In genomic region chr17:68196394-68197090, GRCh38 we compare ENCODE assay signal across 10 cellular contexts. TPM values are rescaled to one million over a fixed set of nuclear protein-coding genes. Genes with fewer than 3 reads are reported as not detected.
DNase-seq lines count a peak whose midpoint lies in the region; ATAC-seq and TF ChIP-seq lines count a peak whose summit lies in the region.
"Had no signal": no experiment of that assay in that cellular context is flagged by ENCODE, and none has a peak within 500 bp of the region (broad histone marks: within the 10 kb centered on the region; RNA-seq: fewer than 3 reads in every experiment).

No MANE protein-coding gene starts in this region.

- no peak for TF ChIP-seq CTCF in activated CD8-positive, alpha-beta T cell treated with anti-CD3 and anti-CD28 coated beads for 36 hours (IDR thresholded peaks at IDR 0.05)

- POLR2A ChIA-PET in activated CD8-positive, alpha-beta T cell treated with anti-CD3 and anti-CD28 coated beads for 36 hours (lab: Charles Lee): interaction anchor here (1.2 to 7.1 kb wide), 3 partner anchors 9 to 261 kb away, joined by 5 to 77 read pairs (median 5); partner anchors contain the start of gene WIPI1

- no peaks in the 10 kb centered on the region for H3K36me3 ChIP-seq in iPS-15b (ENCODE audit: control insufficient read depth, insufficient read depth, low read length)

- intact Hi-C loops in activated CD8-positive, alpha-beta T cell treated with anti-CD3 and anti-CD28 coated beads for 36 hours (cut with micrococcal nuclease): no loop called here

- peak overlapping the region; percentile 64 for H3K4me3 Mint-ChIP-seq in activated CD8-positive, alpha-beta T cell treated with anti-CD3 and anti-CD28 coated beads for 36 hours
- H3K4me3 Mint-ChIP-seq in stimulated activated naive B cell treated with anti-CD40 and anti-IgM and Interleukin-4, amounts not matched to agents 10 μg/mL and 1 μg/mL and 100 μg/mL, for 72 hours: peak overlapping the region; percentile 86 to 88

- H3K4me1 ChIP-seq in iPS-15b (ENCODE audit: control insufficient read depth, insufficient read depth, low read length): peaks cover 9% of the 10 kb centered on the region

- ATAC-seq in activated CD8-positive, alpha-beta T cell treated with anti-CD3 and anti-CD28 coated beads for 36 hours: no peak
- peak in 1 of 2 donors; percentile 2 for ATAC-seq in stimulated activated naive B cell treated with anti-CD40 and anti-IgM and Interleukin-4, amounts not matched to agents 10 μg/mL and 1 μg/mL and 100 μg/mL, for 72 hours (replicated peaks)

- H3K9me3 Mint-ChIP-seq in activated CD8-positive, alpha-beta T cell treated with anti-CD3 and anti-CD28 coated beads for 36 hours: no peaks in the 10 kb centered on the region
- H3K9me3 Mint-ChIP-seq in stimulated activated naive B cell treated with anti-CD40 and anti-IgM and Interleukin-4, amounts not matched to agents 10 μg/mL and 1 μg/mL and 100 μg/mL, for 72 hours: no peaks in the 10 kb centered on the region

- peaks cover 39% of the 10 kb centered on the region for H3K4me1 Mint-ChIP-seq in activated CD8-positive, alpha-beta T cell treated with anti-CD3 and anti-CD28 coated beads for 36 hours (ENCODE audit: low read depth)
- peaks cover 22 to 41% of the 10 kb centered on the region in 2 donors for H3K4me1 Mint-ChIP-seq in stimulated activated naive B cell treated with anti-CD40 and anti-IgM and Interleukin-4, amounts not matched to agents 10 μg/mL and 1 μg/mL and 100 μg/mL, for 72 hours

- peak; percentile 50 for DNase-seq in DMS53 (lab: John Stamatoyannopoulos, UW)
- no peak for DNase-seq in DMS53 treated with DMSO at 0.1 percent for 48 hours (lab: John Stamatoyannopoulos, UW; ENCODE audit: unreplicated experiment)
- no peak for DNase-seq in activated CD8-positive, alpha-beta T cell treated with anti-CD3 and anti-CD28 coated beads for 36 hours
- DNase-seq in stimulated activated naive B cell treated with anti-CD40 and anti-IgM and Interleukin-4, amounts not matched to agents 10 μg/mL and 1 μg/mL and 100 μg/mL, for 72 hours: no peak
- DNase-seq in SKM-1 (lab: John Stamatoyannopoulos, UW; ENCODE audit: unreplicated experiment): no peak
- DNase-seq in NOMO-1 treated with DMSO at 0.1 percent for 48 hours (lab: John Stamatoyannopoulos, UW; ENCODE audit: unreplicated experiment): no peak
- DNase-seq in medulla oblongata (ENCODE audit: extremely low spot score): no peak
- DNase-seq: NCI-H524 treated with DMSO at 0.1 percent for 48 hours, occipital lobe had no signal

- peak overlapping the region; percentile 53 for H3K4me3 ChIP-seq in iPS-15b (ENCODE audit: low read depth, low read length)

- CTCF ChIA-PET in activated CD8-positive, alpha-beta T cell treated with anti-CD3 and anti-CD28 coated beads for 36 hours (lab: Charles Lee): interaction anchor here (0.8 to 5.3 kb wide), 3 partner anchors 8 to 24 kb away, joined by 3 to 60 read pairs (median 5); no protein-coding TSS in a partner anchor

- H3K9ac ChIP-seq in iPS-15b (ENCODE audit: low read depth, low read length): no peak overlapping the region

- H3K27ac Mint-ChIP-seq in activated CD8-positive, alpha-beta T cell treated with anti-CD3 and anti-CD28 coated beads for 36 hours: no peak overlapping the region
- peak overlapping the region; percentile 67 for H3K27ac Mint-ChIP-seq in stimulated activated naive B cell treated with anti-CD40 and anti-IgM and Interleukin-4, amounts not matched to agents 10 μg/mL and 1 μg/mL and 100 μg/mL, for 72 hours

- peaks cover 75% of the 10 kb centered on the region for H3K27me3 ChIP-seq in iPS-15b (ENCODE audit: control insufficient read depth, insufficient read depth, low read length)

- H3K27me3 Mint-ChIP-seq in activated CD8-positive, alpha-beta T cell treated with anti-CD3 and anti-CD28 coated beads for 36 hours: peaks cover 34% of the 10 kb centered on the region
- peaks cover 20 to 43% of the 10 kb centered on the region in 2 donors for H3K27me3 Mint-ChIP-seq in stimulated activated naive B cell treated with anti-CD40 and anti-IgM and Interleukin-4, amounts not matched to agents 10 μg/mL and 1 μg/mL and 100 μg/mL, for 72 hours

- no peaks in the 10 kb centered on the region for H3K9me3 ChIP-seq in iPS-15b (ENCODE audit: control insufficient read depth, insufficient read depth, low read length)

- no peaks in the 10 kb centered on the region for H3K36me3 Mint-ChIP-seq in activated CD8-positive, alpha-beta T cell treated with anti-CD3 and anti-CD28 coated beads for 36 hours (ENCODE audit: low read depth)
- H3K36me3 Mint-ChIP-seq in stimulated activated naive B cell treated with anti-CD40 and anti-IgM and Interleukin-4, amounts not matched to agents 10 μg/mL and 1 μg/mL and 100 μg/mL, for 72 hours: peaks cover 3% of the 10 kb centered on the region in 2 donors

RNA-seq across cellular contexts. Expression of gene AMZ2, which starts 51.3 kb away (rescaled TPM):
- 100 to 1,000 TPM; 132 to 141 TPM for total RNA-seq in activated CD8-positive, alpha-beta T cell treated with anti-CD3 and anti-CD28 coated beads for 36 hours
